ENCODE assay signal across 26 cellular contexts in genomic region chr2:4979127-4979526, GRCh38.
"Had no signal": no experiment of that assay in that cellular context is flagged by ENCODE, and none has a peak within 500 bp of the region (broad histone marks: within the 10 kb centered on the region; RNA-seq: fewer than 3 reads in every experiment).

No MANE protein-coding gene starts in this region.

- H3K9me3 Mint-ChIP-seq: endodermal cell had no signal

- H2AFZ ChIP-seq: hepatocyte had no signal

- H3K36me3 Mint-ChIP-seq: immature natural killer cell had no signal

- H3K4me1 Mint-ChIP-seq: central memory CD8-positive, alpha-beta T cell; immature natural killer cell had no signal

- H3K4me3 ChIP-seq: coronary artery, dorsolateral prefrontal cortex, gastroesophageal sphincter, heart left ventricle, hepatocyte, left lung, lower lobe of right lung had no signal

- H3K4me1 ChIP-seq: foreskin keratinocyte, gastroesophageal sphincter, heart left ventricle, left lung, lower lobe of right lung had no signal

- H3K36me3 ChIP-seq: gastroesophageal sphincter, heart left ventricle, left lung, lower lobe of right lung had no signal

- H3K4me2 ChIP-seq: hepatocyte had no signal

- H3K4me3 Mint-ChIP-seq: central memory CD8-positive, alpha-beta T cell; effector memory CD8-positive, alpha-beta T cell; endodermal cell; immature natural killer cell had no signal

- H3K27ac ChIP-seq: coronary artery, dorsolateral prefrontal cortex, epithelial cell of prostate, foreskin keratinocyte, gastroesophageal sphincter, heart left ventricle, hepatocyte, left lung, lower lobe of right lung had no signal

- H3K27ac Mint-ChIP-seq: effector memory CD8-positive, alpha-beta T cell; endodermal cell; immature natural killer cell had no signal

- ATAC-seq: effector memory CD8-positive, alpha-beta T cell; esophagus mucosa; foreskin keratinocyte; gastroesophageal sphincter; heart left ventricle; left colon; left lung; left ventricle myocardium superior; lower lobe of right lung had no signal

- H3K27me3 Mint-ChIP-seq: central memory CD8-positive, alpha-beta T cell; effector memory CD8-positive, alpha-beta T cell had no signal

- DNase-seq: cerebellar nuclear complex; dermis blood vessel endothelial cell; dorsolateral prefrontal cortex; effector CD4-positive, alpha-beta T cell; effector memory CD8-positive, alpha-beta T cell; endodermal cell; erythroblast; foreskin keratinocyte; heart left ventricle; hypothalamus; immature natural killer cell; islet precursor cell; kidney; kidney glomerular epithelial cell; left colon; left lung; left ventricle myocardium superior; lower lobe of right lung; mesendoderm; midbrain had no signal

- H3K27me3 ChIP-seq: foreskin keratinocyte, gastroesophageal sphincter, heart left ventricle, hepatocyte, left lung had no signal

- H3K9me3 ChIP-seq: gastroesophageal sphincter, heart left ventricle, left lung, lower lobe of right lung had no signal

- H3K79me2 ChIP-seq: hepatocyte had no signal
